ENCODE assay signal across 8 cellular contexts in the genomic region with DNA sequence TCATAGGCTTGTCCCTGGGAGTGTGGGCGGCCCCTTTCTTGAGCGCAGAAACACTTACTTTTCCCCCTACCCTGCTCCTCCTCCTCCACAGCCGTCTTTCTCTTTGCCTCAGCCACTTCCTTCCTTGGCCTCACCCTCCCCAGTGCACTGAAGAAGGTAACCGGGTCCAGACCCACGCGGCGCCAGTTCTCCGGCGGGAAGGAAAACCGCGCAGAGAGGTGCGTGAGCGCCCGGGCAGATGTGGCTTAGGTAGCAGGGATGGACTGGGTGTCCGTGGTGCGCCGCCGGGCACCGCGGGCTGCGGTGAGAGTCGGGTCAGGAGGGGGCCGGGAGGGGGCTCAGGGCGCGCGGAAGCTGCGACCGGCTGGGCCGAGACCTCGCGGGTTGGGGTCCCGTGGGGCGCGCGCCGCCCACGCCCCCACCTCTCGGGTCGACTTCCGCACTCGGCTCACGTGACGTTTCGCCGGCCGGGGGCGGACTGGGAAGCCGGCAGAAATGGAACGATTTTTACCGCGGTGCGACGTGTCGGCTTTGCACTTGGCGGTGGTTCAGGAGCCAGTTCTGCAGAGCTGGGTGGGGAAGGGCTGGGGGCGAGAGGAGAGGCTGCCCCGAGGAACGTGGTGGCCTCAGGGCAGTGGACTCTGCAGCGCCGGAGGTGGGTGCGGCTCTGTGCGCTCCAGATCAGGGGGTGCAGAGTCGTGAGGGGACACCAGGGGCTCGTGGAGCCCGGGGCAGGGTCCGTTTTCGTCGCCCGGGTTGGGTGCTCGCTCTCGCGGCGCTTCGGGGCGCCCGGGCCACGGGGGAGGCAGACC. TPM values are rescaled to one million over a fixed set of nuclear protein-coding genes. Genes with fewer than 3 reads are reported as not detected.
DNase-seq lines count a peak whose midpoint lies in the region; ATAC-seq and TF ChIP-seq lines count a peak whose summit lies in the region.

A gene with protein sequence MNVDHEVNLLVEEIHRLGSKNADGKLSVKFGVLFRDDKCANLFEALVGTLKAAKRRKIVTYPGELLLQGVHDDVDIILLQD (plus strand): TSS at position 88 of the 812 bp plus-strand sequence. CDS start 5,416 bp downstream, outside the sequence.

- H2BK5ac ChIP-seq in neuronal stem cell (ENCODE audit: low read length): peak within 1 kb of the TSS; percentile 98

- H3K27me3 Mint-ChIP-seq in IgD-negative memory B cell: no peaks in the 10 kb centered on the region

- peak within 1 kb of the TSS; percentile 96 for H3K9ac ChIP-seq in neuronal stem cell (ENCODE audit: low read depth, low read length, poor library complexity)

- H3K27me3 ChIP-seq in foreskin keratinocyte (no peaks in the 10 kb centered on the region), neuronal stem cell (ENCODE audit: control insufficient read depth in 3 of 3, insufficient read depth in 3 of 3, low read depth in 1 of 3, low read length in 3 of 3) (no peaks in the 10 kb centered on the region)

- no peaks in the 10 kb centered on the region for H3K36me3 Mint-ChIP-seq in IgD-negative memory B cell

- ATAC-seq in GM21528 (IDR thresholded peaks at IDR 0.05; ENCODE audit: low FRiP score, unreplicated experiment) (peak; percentile 66), foreskin keratinocyte (peak; percentile 28)

- H3K27ac ChIP-seq in foreskin keratinocyte (peak within 1 kb of the TSS; percentile 88), neuronal stem cell (replicated peaks; ENCODE audit: low read length) (peak within 1 kb of the TSS; percentile 85)

- H3K79me1 ChIP-seq in neuronal stem cell (ENCODE audit: low read depth, low read length): peaks cover 14% of the 10 kb centered on the region

- peak within 1 kb of the TSS; percentile 89 for H2BK120ac ChIP-seq in neuronal stem cell (ENCODE audit: low read depth, low read length)

- peak within 1 kb of the TSS; percentile 87 for H2BK12ac ChIP-seq in neuronal stem cell (ENCODE audit: low read length)

- H2AK5ac ChIP-seq in neuronal stem cell (ENCODE audit: low read depth, low read length): peak within 1 kb of the TSS; percentile 97

- H3K4me3 ChIP-seq in neuronal stem cell (ENCODE audit: low read length in 2 of 2): peak within 1 kb of the TSS; percentile 56 to 99

- H3K9me3 ChIP-seq in neuronal stem cell (replicated peaks in 1 of 2; ENCODE audit: control insufficient read depth in 2 of 2, insufficient read depth in 1 of 2, low read depth in 1 of 2, low read length in 2 of 2): no peaks in the 10 kb centered on the region

- H2AFZ ChIP-seq in neuronal stem cell (ENCODE audit: low read length): peak within 1 kb of the TSS; percentile 86

- peaks cover 7 to 18% (median 14%) of the 10 kb centered on the region in 3 donors for H3K4me1 Mint-ChIP-seq in IgD-negative memory B cell

- H2BK15ac ChIP-seq in neuronal stem cell (ENCODE audit: low read length): peak within 1 kb of the TSS; percentile 93

- H4K91ac ChIP-seq in neuronal stem cell (ENCODE audit: low read depth, low read length, poor library complexity): no peak within 1 kb of the TSS

- peak within 1 kb of the TSS; percentile 82 to 85 (median 83) for H3K27ac Mint-ChIP-seq in IgD-negative memory B cell

- H4K8ac ChIP-seq in neuronal stem cell (ENCODE audit: low read depth, low read length): peak within 1 kb of the TSS; percentile 55

- H3K23ac ChIP-seq in neuronal stem cell (ENCODE audit: low read depth, low read length, poor library complexity): peak within 1 kb of the TSS; percentile 89

- H3K36me3 ChIP-seq in neuronal stem cell (replicated peaks in 1 of 2; ENCODE audit: control insufficient read depth in 2 of 2, insufficient read depth in 2 of 2, low read length in 2 of 2): peaks cover 5 to 10% of the 10 kb centered on the region in 2 donors

- H3K4me1 ChIP-seq in foreskin keratinocyte (peaks cover 7% of the 10 kb centered on the region), neuronal stem cell (ENCODE audit: control insufficient read depth in 2 of 2, insufficient read depth in 1 of 2, low read depth in 1 of 2, low read length in 2 of 2) (peaks cover 9 to 14% of the 10 kb centered on the region in 2 donors)

- peak within 1 kb of the TSS; percentile 100 for H3K18ac ChIP-seq in neuronal stem cell (ENCODE audit: low read length)

- no CpG with 5 or more reads among the region's 77 CpGs for whole genome bisulfite sequencing in neuronal stem cell (ENCODE audit: extremely low coverage in 2 of 2, insufficient read length in 2 of 2, insufficient replicate concordance in 1 of 2), 2 donors

- peak within 1 kb of the TSS; percentile 100 for H3K14ac ChIP-seq in neuronal stem cell (ENCODE audit: low read length)

- no peak within 1 kb of the TSS for H3K4ac ChIP-seq in neuronal stem cell (ENCODE audit: low read length)

- H3K4me2 ChIP-seq in neuronal stem cell (ENCODE audit: insufficient read depth, low read length, poor library complexity, severe bottlenecking): peak within 1 kb of the TSS; percentile 87

- peak; percentile 53 for DNase-seq in DMS153 treated with DMSO at 0.1 percent for 48 hours (lab: John Stamatoyannopoulos, UW; ENCODE audit: unreplicated experiment)
- peak; percentile 38 to 56 for DNase-seq in SHP77 (lab: John Stamatoyannopoulos, UW)
- peak; percentile 92 for DNase-seq in activated effector memory CD4-positive, alpha-beta T cell treated with anti-CD3 and anti-CD28 coated beads, Interleukin-2, amount 50 U/mL, for 16 hours
- peak in 1 of 2 donors; percentile 68 for DNase-seq in foreskin keratinocyte
- DNase-seq in neuronal stem cell (ENCODE audit: low spot score): peak; percentile 57

- no peak for TF ChIP-seq CTCF in foreskin keratinocyte (conservative IDR thresholded peaks at IDR 0.05)
- no peak for TF ChIP-seq CTCF in subcutaneous adipose tissue (IDR thresholded peaks at IDR 0.05; ENCODE audit: low read depth)

- no peaks in the 10 kb centered on the region for H3K9me3 Mint-ChIP-seq in IgD-negative memory B cell

- peak within 1 kb of the TSS in 2 of 4 donors; percentile 96 to 97 for H3K4me3 Mint-ChIP-seq in IgD-negative memory B cell

RNA-seq across cellular contexts. Expression of the gene that starts here (rescaled TPM):
- polyA plus RNA-seq in IgD-negative memory B cell: 62.0 TPM
- total RNA-seq in foreskin keratinocyte: 97.8 and 98.8 TPM in 2 replicates
- polyA plus RNA-seq in foreskin keratinocyte: 123 and 124 TPM in 2 replicates
- 201 TPM for polyA plus RNA-seq in neuronal stem cell (2013, experiment 1 of 2)
- polyA plus RNA-seq in neuronal stem cell (2013, experiment 2 of 2): 211 TPM
- 10 to 100 TPM in 3 of 4 donors, 1 to 10 TPM in 1; 3.2 to 31.6 (median 14.3) TPM for total RNA-seq in subcutaneous adipose tissue
